In the genomic region with DNA sequence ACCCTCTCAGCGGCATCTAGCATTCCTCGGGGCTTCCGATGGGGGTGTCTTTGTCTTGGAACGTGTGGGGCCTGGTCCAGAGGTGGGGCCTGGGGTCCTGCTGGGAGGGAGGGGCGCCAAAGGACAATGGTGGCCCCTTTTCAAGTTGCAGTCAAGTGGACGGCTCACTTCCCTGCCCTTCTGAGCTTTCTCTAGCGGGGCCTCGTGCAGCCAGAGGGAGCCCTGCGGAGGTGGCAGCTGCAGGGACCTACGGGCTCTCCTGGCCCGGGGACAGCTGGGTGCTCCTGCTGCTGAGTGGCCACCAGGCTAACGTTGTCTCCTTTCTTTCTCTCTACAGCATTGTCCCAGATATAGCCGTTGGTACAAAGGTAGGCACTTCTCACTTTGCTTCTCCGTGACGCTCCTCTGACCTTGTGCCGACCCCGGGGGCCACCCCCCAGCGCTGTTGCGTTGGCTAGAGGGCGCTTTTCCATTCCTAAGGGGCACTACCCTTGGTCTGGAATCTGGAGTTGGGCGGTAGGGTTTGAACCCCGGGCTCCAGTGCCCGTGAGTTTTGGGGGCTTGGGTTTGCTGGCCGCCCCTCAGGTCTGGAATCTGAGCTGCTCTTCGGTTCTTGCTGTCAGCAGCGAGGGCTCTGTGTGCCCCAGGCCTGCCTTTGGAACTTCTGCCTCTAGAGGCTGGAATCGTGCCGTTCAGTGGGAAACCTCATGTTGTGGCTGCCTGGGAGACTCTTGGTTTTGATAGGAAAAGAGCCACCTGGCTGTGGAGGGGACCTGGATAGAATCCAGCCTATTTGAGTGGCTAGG, we compare ENCODE assay signal across 6 cellular contexts. TPM values are rescaled to one million over a fixed set of nuclear protein-coding genes. Genes with fewer than 3 reads are reported as not detected.
A peak's percentile ranks its signal among the peaks of the same experiment; 100 is the strongest.
DNase-seq lines count a peak whose midpoint lies in the region; TF ChIP-seq lines count a peak whose summit lies in the region.

No MANE protein-coding gene starts in this region.

- H3K27ac ChIP-seq in HEK293 (ENCODE audit: extremely low read depth, low read depth, low read length), result peak overlapping the region; percentile 97

- CTCF ChIA-PET in HEK293 (lab: Yijun Ruan, JAX), result interaction anchor here (0.6 to 1.7 kb wide), 2 partner anchors 9 to 28 kb away, joined by 5 to 7 read pairs; no protein-coding TSS in a partner anchor
- CTCF ChIA-PET in activated CD4-positive, alpha-beta memory T cell treated with anti-CD3 and anti-CD28 coated beads, Interleukin-2, amount 10 ng/mL, durations not matched to agents 7 days and 5 days (lab: Charles Lee), result no interaction called here

- H3K27ac Mint-ChIP-seq in activated CD4-positive, alpha-beta memory T cell treated with anti-CD3 and anti-CD28 coated beads, Interleukin-2, amount 10 ng/mL, durations not matched to agents 7 days and 5 days, result peak overlapping the region; percentile 89

- H3K4me1 ChIP-seq in HEK293 (ENCODE audit: control insufficient read depth, insufficient read depth, low read length), result peaks cover 25% of the 10 kb centered on the region

- no peaks in the 10 kb centered on the region for H3K27me3 Mint-ChIP-seq in activated CD4-positive, alpha-beta memory T cell treated with anti-CD3 and anti-CD28 coated beads, Interleukin-2, amount 10 ng/mL, durations not matched to agents 7 days and 5 days

- peak; percentile 49; the same call in 1 of the 2 replicates for TF ChIP-seq CTCF in HEK293 (tag by site-specific recombination; IDR thresholded peaks at IDR 0.05)

- H3K9me3 Mint-ChIP-seq in activated CD4-positive, alpha-beta memory T cell treated with anti-CD3 and anti-CD28 coated beads, Interleukin-2, amount 10 ng/mL, durations not matched to agents 7 days and 5 days, result no peaks in the 10 kb centered on the region

- peak overlapping the region; percentile 87 for H3K4me3 ChIP-seq in HEK293 (ENCODE audit: low read depth, low read length)

- POLR2A ChIA-PET in HEK293 (lab: Yijun Ruan, JAX), result interaction anchor here (0.6 to 1.3 kb wide), 4 partner anchors 11 to 229 kb away, joined by 3 to 4 read pairs (median 4); no protein-coding TSS in a partner anchor
- POLR2A ChIA-PET in activated CD4-positive, alpha-beta memory T cell treated with anti-CD3 and anti-CD28 coated beads, Interleukin-2, amount 10 ng/mL, durations not matched to agents 7 days and 5 days (lab: Charles Lee), result interaction anchor here (0.7 to 2.3 kb wide), 6 partner anchors 7 to 316 kb away, joined by 3 to 6 read pairs (median 4); a partner anchor contains a TSS

- H3K4me1 Mint-ChIP-seq in activated CD4-positive, alpha-beta memory T cell treated with anti-CD3 and anti-CD28 coated beads, Interleukin-2, amount 10 ng/mL, durations not matched to agents 7 days and 5 days, result peaks cover 49% of the 10 kb centered on the region

- DNase-seq in activated CD4-positive, alpha-beta memory T cell treated with anti-CD3 and anti-CD28 coated beads, Interleukin-2, amount 10 ng/mL, durations not matched to agents 7 days and 5 days, result peak; percentile 37
- peak; percentile 65 for DNase-seq in left kidney (ENCODE audit: low read depth, low spot score)
- no peak for DNase-seq in NCI-H2029 (lab: John Stamatoyannopoulos, UW)
- no peak for DNase-seq in stimulated activated CD4-positive, alpha-beta T cell treated with anti-CD3 and anti-CD28 coated beads, Interleukin-4, amount 100 ng/mL, for 4 hours
- no peak for DNase-seq in stimulated activated CD4-positive, alpha-beta T cell treated with anti-CD3 and anti-CD28 coated beads, Interleukin-2, amount 100 ng/mL, for 48 hours

- peaks cover 0 to 62% of the 10 kb centered on the region in 2 experiments; a peak in 2 of 3 replicates for H3K36me3 ChIP-seq in HEK293 (ENCODE audit: control insufficient read depth in 2 of 2, insufficient read depth in 1 of 2, low read length in 2 of 2)

- H3K9me3 ChIP-seq in HEK293 (ENCODE audit: control insufficient read depth, insufficient read depth, low read depth, low read length), result no peaks in the 10 kb centered on the region

- H3K36me3 Mint-ChIP-seq in activated CD4-positive, alpha-beta memory T cell treated with anti-CD3 and anti-CD28 coated beads, Interleukin-2, amount 10 ng/mL, durations not matched to agents 7 days and 5 days (ENCODE audit: low read depth), result peaks cover 52% of the 10 kb centered on the region

- peak overlapping the region; percentile 90 for H3K4me3 Mint-ChIP-seq in activated CD4-positive, alpha-beta memory T cell treated with anti-CD3 and anti-CD28 coated beads, Interleukin-2, amount 10 ng/mL, durations not matched to agents 7 days and 5 days

TF ChIP-seq in HEK293, 187 proteins besides CTCF, POLR2A, EP300 and RAD21 (continues in another document):
- TF ChIP-seq, protein P1, sequence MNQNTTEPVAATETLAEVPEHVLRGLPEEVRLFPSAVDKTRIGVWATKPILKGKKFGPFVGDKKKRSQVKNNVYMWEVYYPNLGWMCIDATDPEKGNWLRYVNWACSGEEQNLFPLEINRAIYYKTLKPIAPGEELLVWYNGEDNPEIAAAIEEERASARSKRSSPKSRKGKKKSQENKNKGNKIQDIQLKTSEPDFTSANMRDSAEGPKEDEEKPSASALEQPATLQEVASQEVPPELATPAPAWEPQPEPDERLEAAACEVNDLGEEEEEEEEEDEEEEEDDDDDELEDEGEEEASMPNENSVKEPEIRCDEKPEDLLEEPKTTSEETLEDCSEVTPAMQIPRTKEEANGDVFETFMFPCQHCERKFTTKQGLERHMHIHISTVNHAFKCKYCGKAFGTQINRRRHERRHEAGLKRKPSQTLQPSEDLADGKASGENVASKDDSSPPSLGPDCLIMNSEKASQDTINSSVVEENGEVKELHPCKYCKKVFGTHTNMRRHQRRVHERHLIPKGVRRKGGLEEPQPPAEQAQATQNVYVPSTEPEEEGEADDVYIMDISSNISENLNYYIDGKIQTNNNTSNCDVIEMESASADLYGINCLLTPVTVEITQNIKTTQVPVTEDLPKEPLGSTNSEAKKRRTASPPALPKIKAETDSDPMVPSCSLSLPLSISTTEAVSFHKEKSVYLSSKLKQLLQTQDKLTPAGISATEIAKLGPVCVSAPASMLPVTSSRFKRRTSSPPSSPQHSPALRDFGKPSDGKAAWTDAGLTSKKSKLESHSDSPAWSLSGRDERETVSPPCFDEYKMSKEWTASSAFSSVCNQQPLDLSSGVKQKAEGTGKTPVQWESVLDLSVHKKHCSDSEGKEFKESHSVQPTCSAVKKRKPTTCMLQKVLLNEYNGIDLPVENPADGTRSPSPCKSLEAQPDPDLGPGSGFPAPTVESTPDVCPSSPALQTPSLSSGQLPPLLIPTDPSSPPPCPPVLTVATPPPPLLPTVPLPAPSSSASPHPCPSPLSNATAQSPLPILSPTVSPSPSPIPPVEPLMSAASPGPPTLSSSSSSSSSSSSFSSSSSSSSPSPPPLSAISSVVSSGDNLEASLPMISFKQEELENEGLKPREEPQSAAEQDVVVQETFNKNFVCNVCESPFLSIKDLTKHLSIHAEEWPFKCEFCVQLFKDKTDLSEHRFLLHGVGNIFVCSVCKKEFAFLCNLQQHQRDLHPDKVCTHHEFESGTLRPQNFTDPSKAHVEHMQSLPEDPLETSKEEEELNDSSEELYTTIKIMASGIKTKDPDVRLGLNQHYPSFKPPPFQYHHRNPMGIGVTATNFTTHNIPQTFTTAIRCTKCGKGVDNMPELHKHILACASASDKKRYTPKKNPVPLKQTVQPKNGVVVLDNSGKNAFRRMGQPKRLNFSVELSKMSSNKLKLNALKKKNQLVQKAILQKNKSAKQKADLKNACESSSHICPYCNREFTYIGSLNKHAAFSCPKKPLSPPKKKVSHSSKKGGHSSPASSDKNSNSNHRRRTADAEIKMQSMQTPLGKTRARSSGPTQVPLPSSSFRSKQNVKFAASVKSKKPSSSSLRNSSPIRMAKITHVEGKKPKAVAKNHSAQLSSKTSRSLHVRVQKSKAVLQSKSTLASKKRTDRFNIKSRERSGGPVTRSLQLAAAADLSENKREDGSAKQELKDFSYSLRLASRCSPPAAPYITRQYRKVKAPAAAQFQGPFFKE (tag by site-specific recombination; IDR thresholded peaks at IDR 0.05; ENCODE audit: borderline replicate concordance), result no peak
- TF ChIP-seq GFI1B (tag by site-specific recombination; IDR thresholded peaks at IDR 0.05) (no peak), GLIS2 (tag by site-specific recombination; IDR thresholded peaks at IDR 0.05) (0 out of 2 replicates have a peak, but pooled peaks have one; percentile 27), ZBTB1 (tag by site-specific recombination; IDR thresholded peaks at IDR 0.05) (no peak), ZBTB8A (tag by site-specific recombination; IDR thresholded peaks at IDR 0.05) (peak; percentile 43; the same call in 1 of the 2 replicates), HOXC10 (CRISPR knock-in tag; IDR thresholded peaks at IDR 0.05) (no peak), ZNF521 (tag by site-specific recombination; IDR thresholded peaks at IDR 0.05) (no peak), FEZF1 (tag by site-specific recombination; IDR thresholded peaks at IDR 0.05) (peak; percentile 78), ZNF169 (tag by site-specific recombination; IDR thresholded peaks at IDR 0.05) (no peak)
- TF ChIP-seq, protein P2, sequence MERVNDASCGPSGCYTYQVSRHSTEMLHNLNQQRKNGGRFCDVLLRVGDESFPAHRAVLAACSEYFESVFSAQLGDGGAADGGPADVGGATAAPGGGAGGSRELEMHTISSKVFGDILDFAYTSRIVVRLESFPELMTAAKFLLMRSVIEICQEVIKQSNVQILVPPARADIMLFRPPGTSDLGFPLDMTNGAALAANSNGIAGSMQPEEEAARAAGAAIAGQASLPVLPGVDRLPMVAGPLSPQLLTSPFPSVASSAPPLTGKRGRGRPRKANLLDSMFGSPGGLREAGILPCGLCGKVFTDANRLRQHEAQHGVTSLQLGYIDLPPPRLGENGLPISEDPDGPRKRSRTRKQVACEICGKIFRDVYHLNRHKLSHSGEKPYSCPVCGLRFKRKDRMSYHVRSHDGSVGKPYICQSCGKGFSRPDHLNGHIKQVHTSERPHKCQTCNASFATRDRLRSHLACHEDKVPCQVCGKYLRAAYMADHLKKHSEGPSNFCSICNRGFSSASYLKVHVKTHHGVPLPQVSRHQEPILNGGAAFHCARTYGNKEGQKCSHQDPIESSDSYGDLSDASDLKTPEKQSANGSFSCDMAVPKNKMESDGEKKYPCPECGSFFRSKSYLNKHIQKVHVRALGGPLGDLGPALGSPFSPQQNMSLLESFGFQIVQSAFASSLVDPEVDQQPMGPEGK (tag by site-specific recombination; IDR thresholded peaks at IDR 0.05), result peak; percentile 53

RNA-seq across cellular contexts. Expression of a gene that starts 2.0 kb away (rescaled TPM):
- 100 to 1,000 TPM; 385 to 406 TPM for total RNA-seq in activated CD4-positive, alpha-beta memory T cell treated with anti-CD3 and anti-CD28 coated beads, Interleukin-2, amount 10 ng/mL, durations not matched to agents 7 days and 5 days

RNA-seq across cellular contexts. Expression of a gene that starts 22.5 kb away (rescaled TPM):
- not detected for total RNA-seq in activated CD4-positive, alpha-beta memory T cell treated with anti-CD3 and anti-CD28 coated beads, Interleukin-2, amount 10 ng/mL, durations not matched to agents 7 days and 5 days

RNA-seq across cellular contexts. Expression of a gene that starts 28.4 kb away (rescaled TPM):
- total RNA-seq in activated CD4-positive, alpha-beta memory T cell treated with anti-CD3 and anti-CD28 coated beads, Interleukin-2, amount 10 ng/mL, durations not matched to agents 7 days and 5 days, result not detected

RNA-seq across cellular contexts. Expression of a gene that starts 41.5 kb away (rescaled TPM):
- total RNA-seq in activated CD4-positive, alpha-beta memory T cell treated with anti-CD3 and anti-CD28 coated beads, Interleukin-2, amount 10 ng/mL, durations not matched to agents 7 days and 5 days, result not detected

RNA-seq across cellular contexts. Expression of a gene that starts 48.4 kb away (rescaled TPM):
- total RNA-seq in activated CD4-positive, alpha-beta memory T cell treated with anti-CD3 and anti-CD28 coated beads, Interleukin-2, amount 10 ng/mL, durations not matched to agents 7 days and 5 days, result not detected

Comparison
In these comparisons a context has a peak if more than half of its experiments do, and no peak if none do; other contexts are left out.
1. DNase-seq: peak in activated CD4-positive, alpha-beta memory T cell treated with anti-CD3 and anti-CD28 coated beads, Interleukin-2, amount 10 ng/mL, durations not matched to agents 7 days and 5 days (single experiment) and left kidney (single experiment); none in NCI-H2029 (single experiment), stimulated activated CD4-positive, alpha-beta T cell treated with anti-CD3 and anti-CD28 coated beads, Interleukin-4, amount 100 ng/mL, for 4 hours (0 of 2) and stimulated activated CD4-positive, alpha-beta T cell treated with anti-CD3 and anti-CD28 coated beads, Interleukin-2, amount 100 ng/mL, for 48 hours (0 of 2).